ENCODE assay signal across 29 cellular contexts in the genomic region with DNA sequence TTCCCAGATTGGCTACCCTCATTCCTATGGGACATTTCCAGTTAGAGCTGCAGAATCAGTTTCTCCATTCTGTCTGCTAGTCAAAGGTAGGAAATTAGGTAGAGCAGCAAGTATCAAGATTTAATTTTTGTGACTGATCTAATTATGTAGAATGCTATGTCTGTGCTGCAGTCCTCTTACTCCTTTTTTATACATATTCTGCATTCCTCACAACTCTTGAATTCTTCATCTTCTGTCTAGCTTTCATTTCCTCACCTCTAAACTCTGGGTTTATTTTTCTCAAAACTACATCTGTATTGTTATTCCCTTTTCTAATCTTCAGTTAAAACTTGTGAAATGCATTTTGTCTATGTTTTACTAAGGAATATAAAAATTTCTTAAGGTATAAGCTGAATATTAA. TPM values are rescaled to one million over a fixed set of nuclear protein-coding genes. Genes with fewer than 3 reads are reported as not detected.
"Had no signal": no experiment of that assay in that cellular context is flagged by ENCODE, and none has a peak within 500 bp of the region (broad histone marks: within the 10 kb centered on the region; RNA-seq: fewer than 3 reads in every experiment).

No MANE protein-coding gene starts in this region.

- H3K9me3 ChIP-seq: body of pancreas, gastroesophageal sphincter, pancreas, prostate gland, suprapubic skin, tibial nerve had no signal

- H3K4me1 Mint-ChIP-seq: activated naive CD4-positive, alpha-beta T cell treated with anti-CD3 and anti-CD28 coated beads, Interleukin-2, amount 10 ng/mL, durations not matched to agents 7 days and 5 days; naive B cell; nephron progenitor cell had no signal

- H3K27me3 Mint-ChIP-seq: activated naive CD4-positive, alpha-beta T cell treated with anti-CD3 and anti-CD28 coated beads, Interleukin-2, amount 10 ng/mL, durations not matched to agents 7 days and 5 days; activated naive CD8-positive, alpha-beta T cell treated with anti-CD3 and anti-CD28 coated beads, Interleukin-2, amount 10 ng/mL, durations not matched to agents 7 days and 5 days; naive B cell had no signal

- H3K4me3 ChIP-seq: body of pancreas, coronary artery, dorsolateral prefrontal cortex, gastroesophageal sphincter, pancreas, prostate gland, smooth muscle cell, suprapubic skin, tibial nerve had no signal

- H3K4me2 ChIP-seq: smooth muscle cell had no signal

- H3K9me3 Mint-ChIP-seq: activated naive CD4-positive, alpha-beta T cell treated with anti-CD3 and anti-CD28 coated beads, Interleukin-2, amount 10 ng/mL, durations not matched to agents 7 days and 5 days; activated naive CD8-positive, alpha-beta T cell treated with anti-CD3 and anti-CD28 coated beads, Interleukin-2, amount 10 ng/mL, durations not matched to agents 7 days and 5 days; nephron progenitor cell had no signal

- H3K27me3 ChIP-seq: body of pancreas, dorsolateral prefrontal cortex, gastroesophageal sphincter, pancreas, suprapubic skin, tibial nerve had no signal

- ATAC-seq: body of pancreas, gastroesophageal sphincter, left colon, pancreas, sciatic nerve had no signal

- DNase-seq: activated CD4-positive, alpha-beta T cell treated with anti-CD3 and anti-CD28 coated beads for 4 hours; activated CD4-positive, alpha-beta T cell treated with anti-CD3 and anti-CD28 coated beads, Interleukin-2, amount 50 U/mL, for 48 hours; activated CD8-positive, alpha-beta memory T cell treated with anti-CD3 and anti-CD28 coated beads for 24 hours; activated effector memory CD4-positive, alpha-beta T cell treated with anti-CD3 and anti-CD28 coated beads, Interleukin-2, amount 50 U/mL, for 16 hours; activated naive CD4-positive, alpha-beta T cell treated with anti-CD3 and anti-CD28 coated beads, Interleukin-2, amount 10 ng/mL, durations not matched to agents 7 days and 5 days; activated naive CD8-positive, alpha-beta T cell treated with anti-CD3 and anti-CD28 coated beads, Interleukin-2, amount 10 ng/mL, durations not matched to agents 7 days and 5 days; body of pancreas; dorsolateral prefrontal cortex; effector memory CD4-positive, alpha-beta T cell; hippocampal formation; kidney; left colon; mammary epithelial cell; naive B cell; nephron progenitor cell; pancreas; retina; stimulated activated CD4-positive, alpha-beta T cell treated with anti-CD3 and anti-CD28 coated beads, Interleukin-1b, Interleukin-23, amount 100 ng/mL, for 48 hours; stimulated activated naive CD4-positive, alpha-beta T cell; T-helper 1 cell; T-helper 9 cell had no signal

- H3K4me1 ChIP-seq: body of pancreas, gastroesophageal sphincter, pancreas, prostate gland, suprapubic skin, tibial nerve had no signal

- H3K4me3 Mint-ChIP-seq: activated naive CD4-positive, alpha-beta T cell treated with anti-CD3 and anti-CD28 coated beads, Interleukin-2, amount 10 ng/mL, durations not matched to agents 7 days and 5 days; activated naive CD8-positive, alpha-beta T cell treated with anti-CD3 and anti-CD28 coated beads, Interleukin-2, amount 10 ng/mL, durations not matched to agents 7 days and 5 days; naive B cell; nephron progenitor cell had no signal

- H3K27ac ChIP-seq: body of pancreas, coronary artery, dorsolateral prefrontal cortex, gastroesophageal sphincter, pancreas, prostate gland, suprapubic skin, tibial nerve, VCaP had no signal

- H3K36me3 ChIP-seq: gastroesophageal sphincter, pancreas, prostate gland, suprapubic skin, tibial nerve had no signal

- H3K27ac Mint-ChIP-seq: activated naive CD4-positive, alpha-beta T cell treated with anti-CD3 and anti-CD28 coated beads, Interleukin-2, amount 10 ng/mL, durations not matched to agents 7 days and 5 days; activated naive CD8-positive, alpha-beta T cell treated with anti-CD3 and anti-CD28 coated beads, Interleukin-2, amount 10 ng/mL, durations not matched to agents 7 days and 5 days; naive B cell; nephron progenitor cell had no signal

RNA-seq across cellular contexts. Expression of a gene that starts 51.2 kb away (rescaled TPM):
- total RNA-seq: activated naive CD8-positive, alpha-beta T cell treated with anti-CD3 and anti-CD28 coated beads, Interleukin-2, amount 10 ng/mL, durations not matched to agents 7 days and 5 days had no signal
- polyA plus RNA-seq: smooth muscle cell had no signal
